8 cellular contexts compared by ENCODE assay signal in genomic region chr14:104708606-104709268, GRCh38. TPM values are rescaled to one million over a fixed set of nuclear protein-coding genes. Genes with fewer than 3 reads are reported as not detected.
DNase-seq lines count a peak whose midpoint lies in the region; ATAC-seq, FAIRE-seq and TF ChIP-seq lines count a peak whose summit lies in the region.

No MANE protein-coding gene starts in this region.

- DNase-seq in Caki2 (ENCODE audit: low read depth) (peak; percentile 41), NCI-H774 (lab: John Stamatoyannopoulos, UW) (peak; percentile 31), endothelial cell of umbilical vein (ENCODE audit: low read depth, low spot score) (peak; percentile 61), naive B cell (peak; percentile 67), GOT3 (lab: John Stamatoyannopoulos, UW) (no peak)
- DNase-seq in activated CD8-positive, alpha-beta memory T cell treated with anti-CD3 and anti-CD28 coated beads for 48 hours (ENCODE audit: low read depth in 2 of 3, low spot score in 2 of 3), result peak; percentile 44 to 75 (median 59)
- peak; percentile 50 for DNase-seq in stimulated activated naive CD4-positive, alpha-beta T cell treated with Interleukin-2 at 50 U/mL for 16 hours (lab: John Stamatoyannopoulos, UW)

- dilution Hi-C loops in endothelial cell of umbilical vein (cut with MboI; ENCODE audit: extremely low pct_ligation_motif_present, low sequenced_read_pairs), result no loop called here

- H3K9ac ChIP-seq in endothelial cell of umbilical vein (replicated peaks; ENCODE audit: extremely low read depth, insufficient read depth, low read length), result no peak overlapping the region

- intact Hi-C loops in endothelial cell of umbilical vein (cut with micrococcal nuclease), result loop anchor here (1.0 kb wide), 2 partner anchors 43 to 58 kb away; no protein-coding TSS in a partner anchor

- H3K27me3 ChIP-seq in endothelial cell of umbilical vein (ENCODE audit: control insufficient read depth in 2 of 2, insufficient read depth in 2 of 2, low read length in 2 of 2), result no peaks in the 10 kb centered on the region

- no peaks in the 10 kb centered on the region for H3K27me3 Mint-ChIP-seq in naive B cell

- in situ Hi-C loops in Caki2 (cut with HindIII; ENCODE audit: low pct_unique_long_range_greater_than_20kb, low sequenced_read_pairs), result no loop called here

- FAIRE-seq in endothelial cell of umbilical vein (lab: Jason Lieb, UNC), result peak; percentile 68

- H3K4me3 ChIP-seq in HEK293 (ENCODE audit: low read depth, low read length), result no peak overlapping the region
- no peak overlapping the region for H3K4me3 ChIP-seq in endothelial cell of umbilical vein (replicated peaks in 1 of 3; ENCODE audit: insufficient read depth in 1 of 3, low read depth in 1 of 3, low read length in 3 of 3)

- no peaks in the 10 kb centered on the region for H4K20me1 ChIP-seq in endothelial cell of umbilical vein (replicated peaks; ENCODE audit: control insufficient read depth, extremely low read depth, insufficient read depth, low read length)

- ATAC-seq in naive B cell (ENCODE audit: low read depth in 2 of 2), result peak; percentile 86 to 89

- H3K4me3 Mint-ChIP-seq in naive B cell, result peak overlapping the region in 1 of 8 donors; percentile 35

- H3K4me1 ChIP-seq in HEK293 (ENCODE audit: control insufficient read depth, insufficient read depth, low read length) (no peaks in the 10 kb centered on the region), endothelial cell of umbilical vein (ENCODE audit: control insufficient read depth, extremely low read depth, insufficient read depth, low read length) (no peaks in the 10 kb centered on the region)

- H3K79me2 ChIP-seq in endothelial cell of umbilical vein (ENCODE audit: control insufficient read depth, insufficient read depth, low read length), result no peaks in the 10 kb centered on the region

- H3K9me3 Mint-ChIP-seq in naive B cell, result no peaks in the 10 kb centered on the region

- peaks cover 5 to 71% of the 10 kb centered on the region in 2 experiments; a peak in 2 of 3 replicates for H3K36me3 ChIP-seq in HEK293 (ENCODE audit: control insufficient read depth in 2 of 2, insufficient read depth in 1 of 2, low read length in 2 of 2)
- H3K36me3 ChIP-seq in endothelial cell of umbilical vein (ENCODE audit: control insufficient read depth in 2 of 2, extremely low read depth in 1 of 2, insufficient read depth in 2 of 2, low read length in 2 of 2), result peaks cover 11 to 36% of the 10 kb centered on the region in 2 experiments

- POLR2A ChIA-PET in HEK293 (lab: Yijun Ruan, JAX), result interaction anchor here (1.7 kb wide), 1 partner anchor 10 kb away, joined by 5 read pairs; no protein-coding TSS in a partner anchor
- POLR2A ChIA-PET in endothelial cell of umbilical vein (lab: Charles Lee), result no interaction called here

- H3K9me3 ChIP-seq in HEK293 (ENCODE audit: control insufficient read depth, insufficient read depth, low read depth, low read length) (no peaks in the 10 kb centered on the region), endothelial cell of umbilical vein (replicated peaks; ENCODE audit: control insufficient read depth, insufficient read depth, low read length) (no peaks in the 10 kb centered on the region)

- peaks cover 4 to 15% (median 5%) of the 10 kb centered on the region in 3 donors for H3K4me1 Mint-ChIP-seq in naive B cell

- no peaks in the 10 kb centered on the region for H3K9me1 ChIP-seq in endothelial cell of umbilical vein (replicated peaks; ENCODE audit: control insufficient read depth, extremely low read depth, insufficient read depth, low read length)

- no TSS peak for BruUV-seq in endothelial cell of umbilical vein (replicated peaks; lab: Mats Ljungman, UMichigan)

- CTCF ChIA-PET in HEK293 (lab: Yijun Ruan, JAX) (interaction anchor here (0.7 to 1.2 kb wide), 11 partner anchors 9 to 90 kb away, joined by 3 to 5 read pairs (median 3); no protein-coding TSS in a partner anchor), endothelial cell of umbilical vein (lab: Charles Lee) (interaction anchor here (0.7 to 2.0 kb wide), 15 partner anchors 11 to 61 kb away, joined by 3 to 30 read pairs (median 4); no protein-coding TSS in a partner anchor)

- H3K36me3 Mint-ChIP-seq in naive B cell, result no peaks in the 10 kb centered on the region

- no peak for TF ChIP-seq POLR2A in endothelial cell of umbilical vein (IDR thresholded peaks at IDR 0.05; ENCODE audit: low read depth, low read length)

- H3K4me2 ChIP-seq in endothelial cell of umbilical vein (ENCODE audit: insufficient read depth, low read length), result no peak overlapping the region

- H3K27ac Mint-ChIP-seq in naive B cell, result peak overlapping the region in 2 of 6 donors; percentile 50 to 63

- H3K27ac ChIP-seq in HEK293 (ENCODE audit: extremely low read depth, low read depth, low read length), result no peak overlapping the region
- no peak overlapping the region for H3K27ac ChIP-seq in endothelial cell of umbilical vein (ENCODE audit: insufficient read depth, low read depth, low read length)

- TF ChIP-seq CTCF in HEK293 (tag by site-specific recombination; IDR thresholded peaks at IDR 0.05) (peak; percentile 87), endothelial cell of umbilical vein (IDR thresholded peaks at IDR 0.05; ENCODE audit: extremely low read depth in 1 of 2, insufficient read depth in 1 of 2, low read depth in 1 of 2, low read length in 2 of 2) (peak; percentile 97 to 98)

- no peak overlapping the region for H2AFZ ChIP-seq in endothelial cell of umbilical vein (ENCODE audit: low read depth, low read length)

TF ChIP-seq in endothelial cell of umbilical vein, 7 proteins besides CTCF, POLR2A, EP300 and RAD21:
- TF ChIP-seq POLR2AphosphoS5 (IDR thresholded peaks at IDR 0.05; ENCODE audit: insufficient read depth, low read depth, low read length), result peak; percentile 9
- TF ChIP-seq FOS (IDR thresholded peaks at IDR 0.05; ENCODE audit: borderline replicate concordance, insufficient read depth, low read length), result no peak

RNA-seq across cellular contexts. Expression of gene ADSS1, which starts 15.3 kb away (rescaled TPM):
- total RNA-seq in Caki2 (2014; rRNA removed; shearing (Covaris generic); ENCODE audit: low replicate concordance), result 2.2 and 4.2 TPM in 2 replicates
- total RNA-seq in endothelial cell of umbilical vein, result 1.9 and 2.7 TPM in 2 replicates
- polyA plus RNA-seq in endothelial cell of umbilical vein, result 1.3 and 1.9 TPM in 2 replicates
- 1.5 and 1.6 TPM in 2 replicates for polyA plus RNA-seq in endothelial cell of umbilical vein (2011; cell fraction: cytosol; rRNA removed)
- 10.8 and 14.8 TPM in 2 replicates for polyA plus RNA-seq in endothelial cell of umbilical vein (2011; cell fraction: nucleus; rRNA removed)
- 1.2 and 2.1 TPM in 2 replicates for polyA plus RNA-seq in endothelial cell of umbilical vein (2012)
- polyA minus RNA-seq in endothelial cell of umbilical vein, result 1.0 and 2.0 TPM in 2 replicates
- 6.2 TPM for polyA minus RNA-seq in endothelial cell of umbilical vein (2011; cell fraction: cytosol; rRNA and poly(A)+ RNA removed)
- 3.2 and 4.7 TPM in 2 replicates for polyA minus RNA-seq in endothelial cell of umbilical vein (2011; cell fraction: nucleus; rRNA and poly(A)+ RNA removed)
- polyA plus RNA-seq in naive B cell (ENCODE audit: low read depth in 6 of 6), result under 1 TPM in 2 of 6 donors, not detected in 4; 0.17 to 0.29 TPM

RNA-seq across cellular contexts. Expression of gene INF2, which starts 19.3 kb away (rescaled TPM):
- total RNA-seq in Caki2 (2014; rRNA removed; shearing (Covaris generic); ENCODE audit: low replicate concordance), result 21.6 and 40.7 TPM in 2 replicates
- 117 and 124 TPM in 2 replicates for total RNA-seq in endothelial cell of umbilical vein
- 55.3 and 83.9 TPM in 2 replicates for polyA plus RNA-seq in endothelial cell of umbilical vein
- 34.2 and 52.3 TPM in 2 replicates for polyA plus RNA-seq in endothelial cell of umbilical vein (2011; cell fraction: cytosol; rRNA removed)
- 115 and 129 TPM in 2 replicates for polyA plus RNA-seq in endothelial cell of umbilical vein (2011; cell fraction: nucleus; rRNA removed)
- 45.4 and 63.8 TPM in 2 replicates for polyA plus RNA-seq in endothelial cell of umbilical vein (2012)
- polyA minus RNA-seq in endothelial cell of umbilical vein, result 36.4 and 48.2 TPM in 2 replicates
- 48.9 TPM for polyA minus RNA-seq in endothelial cell of umbilical vein (2011; cell fraction: cytosol; rRNA and poly(A)+ RNA removed)
- 36.9 and 55.9 TPM in 2 replicates for polyA minus RNA-seq in endothelial cell of umbilical vein (2011; cell fraction: nucleus; rRNA and poly(A)+ RNA removed)
- 10 to 100 TPM in 1 of 6 donors, 1 to 10 TPM in 5; 2.8 to 10.2 (median 5.5) TPM for polyA plus RNA-seq in naive B cell (ENCODE audit: low read depth in 6 of 6)

RNA-seq across cellular contexts. Expression of gene SIVA1, which starts 44.2 kb away (rescaled TPM):
- 196 and 239 TPM in 2 replicates for total RNA-seq in Caki2 (2014; rRNA removed; shearing (Covaris generic); ENCODE audit: low replicate concordance)
- 92.7 and 101 TPM in 2 replicates for total RNA-seq in endothelial cell of umbilical vein
- polyA plus RNA-seq in endothelial cell of umbilical vein, result 299 and 364 TPM in 2 replicates
- polyA plus RNA-seq in endothelial cell of umbilical vein (2011; cell fraction: cytosol; rRNA removed), result 142 and 221 TPM in 2 replicates
- 95.9 and 108 TPM in 2 replicates for polyA plus RNA-seq in endothelial cell of umbilical vein (2011; cell fraction: nucleus; rRNA removed)
- 63.8 and 64.6 TPM in 2 replicates for polyA plus RNA-seq in endothelial cell of umbilical vein (2012)
- polyA minus RNA-seq in endothelial cell of umbilical vein, result 29.5 and 35.8 TPM in 2 replicates
- 107 TPM for polyA minus RNA-seq in endothelial cell of umbilical vein (2011; cell fraction: cytosol; rRNA and poly(A)+ RNA removed)
- polyA minus RNA-seq in endothelial cell of umbilical vein (2011; cell fraction: nucleus; rRNA and poly(A)+ RNA removed), result 20.2 and 24.8 TPM in 2 replicates
- 100 to 1,000 TPM; 191 to 266 (median 227) TPM for polyA plus RNA-seq in naive B cell (ENCODE audit: low read depth in 6 of 6)
